In genomic region chr5:126852104-126852531, GRCh38 we compare ENCODE assay signal across 8 cellular contexts.
A peak's percentile ranks its signal among the peaks of the same experiment; 100 is the strongest.
DNase-seq lines count a peak whose midpoint lies in the region; ATAC-seq and TF ChIP-seq lines count a peak whose summit lies in the region.

No MANE protein-coding gene starts in this region.

- H3K4me1 Mint-ChIP-seq in brain: peaks cover 64% of the 10 kb centered on the region

- intact Hi-C loops in sciatic nerve (cut with DNase I): no loop called here

- no peak for DNase-seq in activated CD4-positive, CD25-positive, alpha-beta regulatory T cell treated with anti-CD3 and anti-CD28 coated beads, Interleukin-2, amount 50 U/mL, for 72 hours
- no peak for DNase-seq in sciatic nerve (ENCODE audit: low spot score)
- DNase-seq in HK-2 (ENCODE audit: unreplicated experiment): no peak
- no peak for DNase-seq in NCI-H345 (lab: John Stamatoyannopoulos, UW)
- DNase-seq in pons (ENCODE audit: low spot score): no peak

- H3K27ac Mint-ChIP-seq in brain: peak overlapping the region in 3 of 5 experiments; percentile 17 to 87 (median 74)

- peak; percentile 71 to 80 for ATAC-seq in activated CD4-positive, CD25-positive, alpha-beta regulatory T cell treated with anti-CD3 and anti-CD28 coated beads, Interleukin-2, amount 50 U/mL, for 24 hours
- peak; percentile 64 for ATAC-seq in HG03039 (IDR thresholded peaks at IDR 0.05; ENCODE audit: unreplicated experiment)
- peak; percentile 79 for ATAC-seq in sciatic nerve

- no peak for TF ChIP-seq CTCF in brain (conservative IDR thresholded peaks at IDR 0.05)

- H3K4me3 Mint-ChIP-seq in brain: no peak overlapping the region

- H3K27me3 Mint-ChIP-seq in brain: no peaks in the 10 kb centered on the region

- H3K36me3 Mint-ChIP-seq in brain: peaks cover 17% of the 10 kb centered on the region

- H3K9me3 Mint-ChIP-seq in brain: peaks cover 0 to 3% (median 2%) of the 10 kb centered on the region in 5 experiments
